ENCODE assay signal across 11 cellular contexts in the genomic region with DNA sequence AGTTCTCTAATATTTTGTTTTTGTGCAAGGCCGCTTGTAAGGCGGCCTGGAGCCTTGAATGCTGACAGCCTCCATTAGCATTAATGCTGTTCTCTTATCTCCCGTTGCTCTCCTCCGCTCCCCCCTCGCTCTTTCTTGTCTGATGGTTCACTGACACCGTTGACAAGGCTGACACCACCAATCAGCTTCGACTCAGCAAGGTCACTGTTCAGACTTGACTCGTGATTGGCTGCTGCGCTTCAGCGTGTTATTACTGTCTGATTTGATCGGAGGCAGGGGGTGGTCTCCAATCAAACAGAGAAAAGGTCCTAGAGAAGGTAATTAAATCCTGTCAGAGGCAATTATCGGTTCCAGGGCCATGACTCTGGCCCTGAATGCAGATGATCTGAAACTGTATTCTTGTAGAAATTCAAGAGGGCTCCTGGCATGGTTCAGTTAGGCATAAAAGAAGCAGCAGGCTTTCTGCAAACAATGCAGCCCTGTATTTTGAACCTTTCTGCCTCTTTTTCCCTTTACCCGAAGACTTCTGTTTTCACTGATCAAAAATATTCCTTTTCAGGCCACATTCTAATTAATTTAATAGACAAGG. TPM values are rescaled to one million over a fixed set of nuclear protein-coding genes. Genes with fewer than 3 reads are reported as not detected.
DNase-seq lines count a peak whose midpoint lies in the region; ATAC-seq, FAIRE-seq and TF ChIP-seq lines count a peak whose summit lies in the region.
"Had no signal": no experiment of that assay in that cellular context is flagged by ENCODE, and none has a peak within 500 bp of the region (broad histone marks: within the 10 kb centered on the region; RNA-seq: fewer than 3 reads in every experiment).

No MANE protein-coding gene starts in this region.

- no peaks in the 10 kb centered on the region for H3K79me2 ChIP-seq in H1 (ENCODE audit: control insufficient read depth in 1 of 2, insufficient read depth in 2 of 2, low read length in 2 of 2)

- H3K36me3 ChIP-seq in cardiac muscle cell (no peaks in the 10 kb centered on the region), H1 (ENCODE audit: control insufficient read depth in 2 of 4, insufficient read depth in 4 of 4, low read length in 3 of 4) (no peaks in the 10 kb centered on the region)

- H3K14ac ChIP-seq in H1 (ENCODE audit: insufficient read length) = no peak overlapping the region

- no peak overlapping the region for H2AK5ac ChIP-seq in H1 (ENCODE audit: low read depth, low read length)

- peak overlapping the region; percentile 49 for H3K4me3 Mint-ChIP-seq in mesothelial cell of epicardium
- H3K4me3 Mint-ChIP-seq: stimulated activated memory B cell treated with anti-CD40 and anti-IgM and Interleukin-4, amounts not matched to agents 10 μg/mL and 1 μg/mL and 100 μg/mL, for 72 hours had no signal

- no peak overlapping the region for H3K56ac ChIP-seq in H1 (replicated peaks; ENCODE audit: insufficient read length, low read depth, low read length)

- H3K79me1 ChIP-seq in H1 (ENCODE audit: low read depth, low read length) = no peaks in the 10 kb centered on the region

- no peak overlapping the region for H2BK15ac ChIP-seq in H1 (ENCODE audit: low read length)

- H2BK12ac ChIP-seq in H1 (ENCODE audit: low read depth, low read length) = no peak overlapping the region

- no peak for TF ChIP-seq EP300 in H1 (IDR thresholded peaks at IDR 0.05; ENCODE audit: borderline replicate concordance in 1 of 2, low read depth in 2 of 2, low read length in 2 of 2)

- H3K9me3 ChIP-seq in cardiac muscle cell (ENCODE audit: low read depth) = no peaks in the 10 kb centered on the region
- H3K9me3 ChIP-seq in H1 (ENCODE audit: insufficient read depth in 2 of 2, low read depth in 1 of 2, low read length in 1 of 2) = no peaks in the 10 kb centered on the region

- 42% methylated on average over 13 of the region's 13 CpGs; no CpG with 5 or more reads in 1 of the 2 experiments for WGBS in H1 (ENCODE audit: extremely low coverage in 1 of 2, insufficient coverage in 1 of 2, insufficient read length in 1 of 2, insufficient replicate concordance in 2 of 2, low coverage in 1 of 2, low lambda C conversion rate in 2 of 2, missing lambda C conversion rate in 1 of 2), 2 experiments

- H4K91ac ChIP-seq in H1 (replicated peaks; ENCODE audit: insufficient read length, low read length) = no peak overlapping the region

- peak overlapping the region; percentile 65 for H3K27ac ChIP-seq in cardiac muscle cell
- no peak overlapping the region for H3K27ac ChIP-seq in H1 (ENCODE audit: low read depth, low read length)

- POLR2A ChIA-PET in H1 (lab: Charles Lee; ENCODE audit: partially characterized antibody) = no interaction called here

- no peak overlapping the region for H3K18ac ChIP-seq in H1 (ENCODE audit: extremely low read depth, low read length)

- H3K4me3 ChIP-seq in cardiac muscle cell (peak overlapping the region; percentile 7), H1 (ENCODE audit: extremely low read depth in 1 of 4, insufficient read depth in 2 of 4, low read depth in 3 of 4, low read length in 4 of 4) (peak overlapping the region in 1 of 4 experiments; percentile 26; a peak in 2 of 8 replicates)

- ATAC-seq in HG02870 (IDR thresholded peaks at IDR 0.05; ENCODE audit: unreplicated experiment) (no peak), HG03139 (IDR thresholded peaks at IDR 0.05; ENCODE audit: unreplicated experiment) (no peak), HG03565 (IDR thresholded peaks at IDR 0.05; ENCODE audit: unreplicated experiment) (no peak)
- ATAC-seq: stimulated activated memory B cell treated with anti-CD40 and anti-IgM and Interleukin-4, amounts not matched to agents 10 μg/mL and 1 μg/mL and 100 μg/mL, for 72 hours had no signal

- H3K9me3 Mint-ChIP-seq in mesothelial cell of epicardium = no peaks in the 10 kb centered on the region
- H3K9me3 Mint-ChIP-seq: stimulated activated memory B cell treated with anti-CD40 and anti-IgM and Interleukin-4, amounts not matched to agents 10 μg/mL and 1 μg/mL and 100 μg/mL, for 72 hours had no signal

- intact Hi-C loops in cardiac septum (cut with DNase I) = no loop called here

- no peak for TF ChIP-seq POLR2A in H1 (IDR thresholded peaks at IDR 0.05; ENCODE audit: control extremely low read depth in 1 of 2, low read depth in 2 of 2, low read length in 2 of 2)

- TF ChIP-seq RAD21 in H1 (IDR thresholded peaks at IDR 0.05 in 1 of 2, conservative IDR thresholded peaks at IDR 0.05 in 1 of 2; ENCODE audit: low read depth in 2 of 2, low read length in 2 of 2) = no peak

- H2BK5ac ChIP-seq in H1 (ENCODE audit: low read depth, low read length) = no peak overlapping the region

- peak overlapping the region; percentile 77 for H2AFZ ChIP-seq in H1 (ENCODE audit: low read length)

- FAIRE-seq in H1 (lab: Jason Lieb, UNC) = peak; percentile 81

- no peak overlapping the region for H3K4ac ChIP-seq in H1 (replicated peaks; ENCODE audit: insufficient read length, low read depth, low read length)

- no peak overlapping the region for H3K23ac ChIP-seq in H1 (ENCODE audit: insufficient read length)

- H4K8ac ChIP-seq in H1 (ENCODE audit: extremely low read depth, insufficient read depth, low read length) = no peak overlapping the region

- peak; percentile 0 to 88 for DNase-seq in cardiac muscle cell (ENCODE audit: low read depth in 1 of 2, low spot score in 1 of 2)
- DNase-seq in cardiac septum (ENCODE audit: low spot score) = no peak
- DNase-seq in H1 (ENCODE audit: low read depth in 1 of 2, low spot score in 2 of 2) = peak; percentile 19 to 57
- DNase-seq in mesothelial cell of epicardium (ENCODE audit: low spot score in 2 of 2, unreplicated experiment in 2 of 2) = no peak
- no peak for DNase-seq in AG08396 (ENCODE audit: low spot score)
- DNase-seq: activated CD8-positive, alpha-beta memory T cell treated with anti-CD3 and anti-CD28 coated beads for 24 hours; central memory CD4-positive, alpha-beta T cell had no signal

- peaks cover 33% of the 10 kb centered on the region for H3K4me1 ChIP-seq in cardiac muscle cell (ENCODE audit: low read depth)
- no peaks in the 10 kb centered on the region; a peak in 1 of 7 replicates for H3K4me1 ChIP-seq in H1 (replicated peaks in 1 of 4; ENCODE audit: control insufficient read depth in 3 of 4, insufficient read depth in 4 of 4, low read length in 3 of 4)

- no peak overlapping the region for H4K5ac ChIP-seq in H1 (ENCODE audit: insufficient read length, low read depth, low read length)

- H3K4me1 Mint-ChIP-seq in mesothelial cell of epicardium = peaks cover 50% of the 10 kb centered on the region
- H3K4me1 Mint-ChIP-seq: stimulated activated memory B cell treated with anti-CD40 and anti-IgM and Interleukin-4, amounts not matched to agents 10 μg/mL and 1 μg/mL and 100 μg/mL, for 72 hours had no signal

- H3K27ac Mint-ChIP-seq in mesothelial cell of epicardium = peak overlapping the region; percentile 90
- H3K27ac Mint-ChIP-seq: stimulated activated memory B cell treated with anti-CD40 and anti-IgM and Interleukin-4, amounts not matched to agents 10 μg/mL and 1 μg/mL and 100 μg/mL, for 72 hours had no signal

- H2BK120ac ChIP-seq in H1 (replicated peaks; ENCODE audit: low read depth, low read length) = no peak overlapping the region

- H3K27me3 ChIP-seq in cardiac muscle cell (no peaks in the 10 kb centered on the region), H1 (replicated peaks in 1 of 4; ENCODE audit: control insufficient read depth in 3 of 4, extremely low read depth in 1 of 4, insufficient read depth in 3 of 4, low read length in 3 of 4) (no peaks in the 10 kb centered on the region)

- CTCF ChIA-PET in H1 (lab: Charles Lee; ENCODE audit: partially characterized antibody) = no interaction called here

- no peaks in the 10 kb centered on the region for H4K20me1 ChIP-seq in H1 (replicated peaks in 1 of 2; ENCODE audit: control insufficient read depth in 1 of 2, insufficient read depth in 2 of 2, low read length in 2 of 2)

- no peaks in the 10 kb centered on the region for H3K36me3 Mint-ChIP-seq in mesothelial cell of epicardium
- H3K36me3 Mint-ChIP-seq: stimulated activated memory B cell treated with anti-CD40 and anti-IgM and Interleukin-4, amounts not matched to agents 10 μg/mL and 1 μg/mL and 100 μg/mL, for 72 hours had no signal

- no peak overlapping the region for H2BK20ac ChIP-seq in H1 (ENCODE audit: low read length)

- TF ChIP-seq CTCF in cardiac muscle cell (IDR thresholded peaks at IDR 0.05; ENCODE audit: low read depth, low read length) = no peak
- no peak for TF ChIP-seq CTCF in H1 (IDR thresholded peaks at IDR 0.05; ENCODE audit: control extremely low read depth in 1 of 3, insufficient read depth in 1 of 3, low read depth in 1 of 3, low read length in 3 of 3)
- no peak for TF ChIP-seq CTCF in mesothelial cell of epicardium (IDR thresholded peaks at IDR 0.05; ENCODE audit: unreplicated experiment)

- H3K9ac ChIP-seq in H1 (replicated peaks in 1 of 4; ENCODE audit: extremely low read depth in 1 of 4, low read depth in 3 of 4, low read length in 3 of 4) = no peak overlapping the region

- H3K23me2 ChIP-seq in H1 (ENCODE audit: low read depth, low read length) = no peaks in the 10 kb centered on the region

- no peaks in the 10 kb centered on the region for H3K27me3 Mint-ChIP-seq in mesothelial cell of epicardium (ENCODE audit: low read depth)
- H3K27me3 Mint-ChIP-seq: stimulated activated memory B cell treated with anti-CD40 and anti-IgM and Interleukin-4, amounts not matched to agents 10 μg/mL and 1 μg/mL and 100 μg/mL, for 72 hours had no signal

- peak overlapping the region; percentile 30 to 47 for H3K4me2 ChIP-seq in H1 (ENCODE audit: insufficient read depth in 1 of 2, low read depth in 2 of 2, low read length in 2 of 2)

TF ChIP-seq in H1, 55 proteins besides CTCF, POLR2A, EP300 and RAD21 (continues in another document):
- TF ChIP-seq KDM4A (IDR thresholded peaks at IDR 0.05; ENCODE audit: low read depth, low read length, severe bottlenecking) (no peak), NANOG (IDR thresholded peaks at IDR 0.05; ENCODE audit: insufficient read depth, low read depth, low read length, poor library complexity, severe bottlenecking) (no peak), TEAD4 (IDR thresholded peaks at IDR 0.05; ENCODE audit: low read depth, low read length) (no peak), SIX5 (IDR thresholded peaks at IDR 0.05; ENCODE audit: low read depth, low read length) (no peak), NRF1 (IDR thresholded peaks at IDR 0.05; ENCODE audit: low read depth, low read length) (no peak)

RNA-seq across cellular contexts. Expression of gene MPPED2, which starts 49.3 kb away (rescaled TPM):
- total RNA-seq in cardiac muscle cell = 19.9 and 32.5 TPM in 2 replicates
- polyA plus RNA-seq in cardiac muscle cell = 54.4 and 71.5 TPM in 2 replicates
- 8.2 TPM for total RNA-seq in cardiac septum
- total RNA-seq in H1 (2021; fragmentation: NEBNext Ultra II Directional; extraction: Animal tissue kit (Norgen Biotek cat#: 25700)) = 3.5 and 6.2 TPM in 2 replicates
- 1.3 TPM in 2 replicates for polyA plus RNA-seq in H1 (2011; rRNA removed)
- polyA plus RNA-seq in H1 (2011; cell fraction: cytosol; rRNA removed) = 1.2 TPM
- polyA plus RNA-seq in H1 (2011; cell fraction: nucleus; rRNA removed) = 4.9 TPM
- polyA plus RNA-seq in H1 (2012, experiment 1 of 2) = 3.0 to 4.8 TPM (median 3.8 TPM) in 4 replicates
- 2.1 TPM for polyA plus RNA-seq in H1 (2012, experiment 2 of 2)
- polyA plus RNA-seq in H1 (2013, experiment 1 of 2) = 2.7 TPM
- 2.2 TPM for polyA plus RNA-seq in H1 (2013, experiment 2 of 2)
- 7.7 and 10.8 TPM in 2 replicates for polyA minus RNA-seq in H1 (2011; rRNA and poly(A)+ RNA removed)
- 2.0 TPM for polyA minus RNA-seq in H1 (2011; cell fraction: cytosol; rRNA and poly(A)+ RNA removed)
- polyA minus RNA-seq in H1 (2011; cell fraction: nucleus; rRNA and poly(A)+ RNA removed) = 22.9 TPM
- 163 to 179 TPM (median 166 TPM) in 3 replicates for total RNA-seq in mesothelial cell of epicardium

Comparison
In these comparisons a context has a peak if more than half of its experiments do, and no peak if none do; other contexts are left out.
1. DNase-seq: peak in cardiac muscle cell (2 of 2) and H1 (2 of 2); none in cardiac septum (single experiment), mesothelial cell of epicardium (0 of 2) and AG08396 (single experiment).